Comparison of ENCODE assay signal across 9 cellular contexts in the genomic region with DNA sequence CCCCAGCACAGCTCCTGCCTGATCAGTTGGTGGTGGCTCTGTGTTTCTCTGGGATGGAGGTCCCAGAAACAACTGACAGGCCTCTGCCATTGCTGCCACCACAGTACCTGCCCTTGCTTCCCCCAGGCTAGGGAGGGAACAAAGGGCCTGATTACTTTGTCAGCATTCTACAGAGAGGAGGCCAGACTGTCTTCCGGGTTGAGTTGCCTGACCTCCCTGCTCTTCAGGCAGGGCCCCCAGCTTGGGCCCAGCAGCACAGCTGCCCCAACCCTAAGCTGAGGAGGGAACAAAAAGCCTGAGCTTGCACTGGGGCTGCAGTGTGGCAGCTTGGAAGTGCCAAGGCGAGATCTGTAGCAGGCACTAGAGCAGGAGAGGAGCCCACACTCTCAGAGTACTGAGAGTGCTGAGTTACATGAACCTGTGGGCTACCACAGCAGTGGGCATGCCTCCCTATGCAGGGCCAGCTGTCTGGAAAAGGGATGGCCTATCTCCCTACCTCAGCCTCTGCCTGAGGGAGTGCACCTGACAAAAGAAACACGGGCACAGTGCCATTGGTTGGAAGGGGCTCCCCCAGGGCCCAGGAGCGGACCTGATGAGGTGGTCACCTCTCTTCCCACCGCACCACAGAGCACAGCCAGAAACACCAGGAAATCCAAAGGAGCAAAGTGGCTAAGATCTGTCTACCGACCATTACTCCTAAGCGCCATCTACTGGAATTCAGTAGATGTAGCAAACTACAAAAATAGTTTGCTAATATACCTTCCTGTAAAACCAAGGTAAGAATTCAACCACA. TPM values are rescaled to one million over a fixed set of nuclear protein-coding genes. Genes with fewer than 3 reads are reported as not detected.
DNase-seq lines count a peak whose midpoint lies in the region; ATAC-seq and TF ChIP-seq lines count a peak whose summit lies in the region.
"Had no signal": no experiment of that assay in that cellular context is flagged by ENCODE, and none has a peak within 500 bp of the region (broad histone marks: within the 10 kb centered on the region; RNA-seq: fewer than 3 reads in every experiment).

No MANE protein-coding gene starts in this region.

- peaks cover 2% of the 10 kb centered on the region for H3K4me1 Mint-ChIP-seq in activated CD8-positive, alpha-beta T cell treated with anti-CD3 and anti-CD28 coated beads for 36 hours (ENCODE audit: low read depth)

- peaks cover 12% of the 10 kb centered on the region for H3K9me3 Mint-ChIP-seq in activated CD8-positive, alpha-beta T cell treated with anti-CD3 and anti-CD28 coated beads for 36 hours

- no peak overlapping the region for H3K27ac Mint-ChIP-seq in activated CD8-positive, alpha-beta T cell treated with anti-CD3 and anti-CD28 coated beads for 36 hours

- CTCF ChIA-PET in activated CD8-positive, alpha-beta T cell treated with anti-CD3 and anti-CD28 coated beads for 36 hours (lab: Charles Lee): interaction anchor here (0.7 to 1.5 kb wide), 8 partner anchors 11 to 646 kb away, joined by 3 to 5 read pairs (median 3); no protein-coding TSS in a partner anchor

- ATAC-seq in activated CD8-positive, alpha-beta T cell treated with anti-CD3 and anti-CD28 coated beads for 36 hours: peak; percentile 71
- no peak for ATAC-seq in GM21390 (IDR thresholded peaks at IDR 0.05; ENCODE audit: unreplicated experiment)
- no peak for ATAC-seq in GM19035 (IDR thresholded peaks at IDR 0.05; ENCODE audit: unreplicated experiment)
- ATAC-seq in GM18867 (IDR thresholded peaks at IDR 0.05; ENCODE audit: unreplicated experiment): no peak

- 75% methylated on average over 7 of the region's 7 CpGs for WGBS in liver

- no peak overlapping the region for H3K4me3 ChIP-seq in Jurkat, Clone E6-1 (ENCODE audit: low read length)
- no peak overlapping the region for H3K4me3 ChIP-seq in liver (ENCODE audit: low read depth in 1 of 3, low read length in 3 of 3)
- H3K4me3 ChIP-seq: BLaER1 treated with 17β-estradiol and CSF1 and Interleukin-3, amounts not matched to agents 10 nM and 100 nM had no signal

- peaks cover 49% of the 10 kb centered on the region for H3K36me3 Mint-ChIP-seq in activated CD8-positive, alpha-beta T cell treated with anti-CD3 and anti-CD28 coated beads for 36 hours (ENCODE audit: low read depth)

- no peaks in the 10 kb centered on the region for H3K27me3 Mint-ChIP-seq in activated CD8-positive, alpha-beta T cell treated with anti-CD3 and anti-CD28 coated beads for 36 hours

- POLR2A ChIA-PET in activated CD8-positive, alpha-beta T cell treated with anti-CD3 and anti-CD28 coated beads for 36 hours (lab: Charles Lee): no interaction called here

- no peak overlapping the region for H3K4me3 Mint-ChIP-seq in activated CD8-positive, alpha-beta T cell treated with anti-CD3 and anti-CD28 coated beads for 36 hours

- no peak overlapping the region for H3K9ac ChIP-seq in liver (ENCODE audit: low read depth in 1 of 2, low read length in 2 of 2)
- H3K9ac ChIP-seq: BLaER1 treated with 17β-estradiol and CSF1 and Interleukin-3, amounts not matched to agents 10 nM and 100 nM had no signal

- peak; percentile 9 for DNase-seq in NCI-H2107 treated with DMSO at 0.1 percent for 48 hours (lab: John Stamatoyannopoulos, UW; ENCODE audit: unreplicated experiment)
- DNase-seq in NCI-H2107 (lab: John Stamatoyannopoulos, UW): no peak
- peak; percentile 26 for DNase-seq in Jurkat, Clone E6-1 (ENCODE audit: low read depth, low spot score)
- no peak for DNase-seq in activated CD8-positive, alpha-beta T cell treated with anti-CD3 and anti-CD28 coated beads for 36 hours

- H3K27me3 ChIP-seq in liver (ENCODE audit: control insufficient read depth in 4 of 4, insufficient read depth in 4 of 4, low read length in 3 of 4): no peaks in the 10 kb centered on the region
- H3K27me3 ChIP-seq: BLaER1 treated with 17β-estradiol and CSF1 and Interleukin-3, amounts not matched to agents 10 nM and 100 nM had no signal

- H3K9me3 ChIP-seq in liver (ENCODE audit: control insufficient read depth in 4 of 4, low read length in 3 of 4): peaks cover 0 to 1% (median 0%) of the 10 kb centered on the region in 4 donors

- intact Hi-C loops in activated CD8-positive, alpha-beta T cell treated with anti-CD3 and anti-CD28 coated beads for 36 hours (cut with micrococcal nuclease): no loop called here

- H3K27ac ChIP-seq in liver (ENCODE audit: low read depth in 1 of 2, low read length in 2 of 2): peak overlapping the region; percentile 2 to 7

- H3K4me1 ChIP-seq in liver (ENCODE audit: control insufficient read depth in 4 of 4, insufficient read depth in 4 of 4, low read length in 3 of 4): no peaks in the 10 kb centered on the region

- H3K36me3 ChIP-seq in liver (ENCODE audit: control insufficient read depth in 4 of 4, insufficient read depth in 3 of 4, low read depth in 1 of 4, low read length in 3 of 4): peaks cover 17 to 35% (median 28%) of the 10 kb centered on the region in 4 donors

- peak; percentile 76 for TF ChIP-seq CTCF in activated CD8-positive, alpha-beta T cell treated with anti-CD3 and anti-CD28 coated beads for 36 hours (IDR thresholded peaks at IDR 0.05)
- peak; percentile 49 for TF ChIP-seq CTCF in liver (IDR thresholded peaks at IDR 0.05; ENCODE audit: low read depth, low read length, missing input control)

- TF ChIP-seq RAD21 in liver (IDR thresholded peaks at IDR 0.05): peak; percentile 75 to 82

TF ChIP-seq in liver, 16 proteins besides CTCF, POLR2A, EP300 and RAD21 (continues in another document):
- no peak for TF ChIP-seq HNF4G (IDR thresholded peaks at IDR 0.05)
- TF ChIP-seq SP1 (IDR thresholded peaks at IDR 0.05): no peak
- TF ChIP-seq NR2F2 (IDR thresholded peaks at IDR 0.05): no peak
- no peak for TF ChIP-seq EGR1 (IDR thresholded peaks at IDR 0.05; ENCODE audit: low read depth in 2 of 2)
- no peak for TF ChIP-seq ATF3 (IDR thresholded peaks at IDR 0.05)
- no peak for TF ChIP-seq REST (IDR thresholded peaks at IDR 0.05)
- no peak for TF ChIP-seq JUND (IDR thresholded peaks at IDR 0.05)
- no peak for TF ChIP-seq ZBTB33 (IDR thresholded peaks at IDR 0.05)
- no peak for TF ChIP-seq FOXA1 (IDR thresholded peaks at IDR 0.05)
- TF ChIP-seq, protein P1, sequence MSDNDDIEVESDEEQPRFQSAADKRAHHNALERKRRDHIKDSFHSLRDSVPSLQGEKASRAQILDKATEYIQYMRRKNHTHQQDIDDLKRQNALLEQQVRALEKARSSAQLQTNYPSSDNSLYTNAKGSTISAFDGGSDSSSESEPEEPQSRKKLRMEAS (IDR thresholded peaks at IDR 0.05): no peak
- TF ChIP-seq RXRA (IDR thresholded peaks at IDR 0.05): no peak
- TF ChIP-seq HNF4A (conservative IDR thresholded peaks at IDR 0.05): no peak
- no peak for TF ChIP-seq YY1 (IDR thresholded peaks at IDR 0.05)
- TF ChIP-seq FOXA2 (IDR thresholded peaks at IDR 0.05): no peak
- TF ChIP-seq GABPA (IDR thresholded peaks at IDR 0.05 in 1 of 2, conservative IDR thresholded peaks at IDR 0.05 in 1 of 2): no peak

RNA-seq across cellular contexts. Expression of gene SLC25A15, which starts 24.4 kb away (rescaled TPM):
- 27.8 TPM for polyA plus RNA-seq in Jurkat, Clone E6-1 (2012; ENCODE audit: insufficient read depth, insufficient read length)
- total RNA-seq in activated CD8-positive, alpha-beta T cell treated with anti-CD3 and anti-CD28 coated beads for 36 hours: 10 to 100 TPM; 23.2 to 24.6 TPM
- total RNA-seq in liver: 100 to 1,000 TPM in 1 of 2 donors, 10 to 100 TPM in 1; 29.3 to 106 TPM
- 10 to 100 TPM; 49.7 to 84.1 TPM for polyA plus RNA-seq in liver

RNA-seq across cellular contexts. Expression of gene MRPS31, which starts 42.9 kb away (rescaled TPM):
- 43.1 TPM for polyA plus RNA-seq in Jurkat, Clone E6-1 (2012; ENCODE audit: insufficient read depth, insufficient read length)
- 10 to 100 TPM; 41.0 to 44.7 TPM for total RNA-seq in activated CD8-positive, alpha-beta T cell treated with anti-CD3 and anti-CD28 coated beads for 36 hours
- total RNA-seq in liver: 10 to 100 TPM; 13.4 to 15.8 TPM
- 10 to 100 TPM; 16.2 to 17.6 TPM for polyA plus RNA-seq in liver

Comparison
In these comparisons a context has a peak if more than half of its experiments do, and no peak if none do; other contexts are left out.
1. DNase-seq: peak in NCI-H2107 treated with DMSO at 0.1 percent for 48 hours (single experiment) and Jurkat, Clone E6-1 (single experiment); none in NCI-H2107 (single experiment) and activated CD8-positive, alpha-beta T cell treated with anti-CD3 and anti-CD28 coated beads for 36 hours (single experiment).